ENCODE assay signal across 30 cellular contexts in genomic region chr4:122728781-122729330, GRCh38. TPM values are rescaled to one million over a fixed set of nuclear protein-coding genes. Genes with fewer than 3 reads are reported as not detected.
DNase-seq lines count a peak whose midpoint lies in the region; ATAC-seq and TF ChIP-seq lines count a peak whose summit lies in the region.
"Had no signal": no experiment of that assay in that cellular context is flagged by ENCODE, and none has a peak within 500 bp of the region (broad histone marks: within the 10 kb centered on the region; RNA-seq: fewer than 3 reads in every experiment).

No MANE protein-coding gene starts in this region.

- no peaks in the 10 kb centered on the region for H3K27me3 ChIP-seq in brain microvascular endothelial cell (replicated peaks)
- no peaks in the 10 kb centered on the region for H3K27me3 ChIP-seq in CD8-positive, alpha-beta T cell (ENCODE audit: insufficient read depth, low read length)
- H3K27me3 ChIP-seq: esophagus muscularis mucosa, stomach had no signal

- no peak overlapping the region for H3K4me3 Mint-ChIP-seq in CD8-positive, alpha-beta T cell
- H3K4me3 Mint-ChIP-seq: activated CD8-positive, alpha-beta memory T cell treated with anti-CD3 and anti-CD28 coated beads, Interleukin-2, amount 10 ng/mL, durations not matched to agents 7 days and 5 days; activated naive CD4-positive, alpha-beta T cell treated with anti-CD3 and anti-CD28 coated beads, Interleukin-2, amount 10 ng/mL, durations not matched to agents 7 days and 5 days; activated T-helper 1 cell treated with anti-CD3 and anti-CD28 coated beads, Interleukin-12 subunit alpha, Interleukin-12 subunit beta, Interleukin-2, Interleukin-4 antibody, amounts not matched to agents 30 ng/mL and 10 ng/mL and 1 ng/mL, durations not matched to agents 14 hours and 24 hours and 36 hours; CD8-positive, alpha-beta memory T cell; memory B cell; naive thymus-derived CD4-positive, alpha-beta T cell had no signal

- in situ Hi-C loops in brain microvascular endothelial cell (cut with HindIII; ENCODE audit: low pct_ligation_motif_present, low sequenced_read_pairs), result no loop called here

- H3K36me3 Mint-ChIP-seq in CD8-positive, alpha-beta T cell, result peaks cover 4% of the 10 kb centered on the region
- H3K36me3 Mint-ChIP-seq: activated CD8-positive, alpha-beta memory T cell treated with anti-CD3 and anti-CD28 coated beads, Interleukin-2, amount 10 ng/mL, durations not matched to agents 7 days and 5 days; activated naive CD4-positive, alpha-beta T cell treated with anti-CD3 and anti-CD28 coated beads, Interleukin-2, amount 10 ng/mL, durations not matched to agents 7 days and 5 days; memory B cell; naive thymus-derived CD4-positive, alpha-beta T cell had no signal

- ATAC-seq in CD8-positive, alpha-beta T cell, result no peak
- ATAC-seq: activated CD8-positive, alpha-beta memory T cell treated with anti-CD3 and anti-CD28 coated beads, Interleukin-2, amount 10 ng/mL, durations not matched to agents 7 days and 5 days; naive thymus-derived CD4-positive, alpha-beta T cell; sciatic nerve had no signal

- no peaks in the 10 kb centered on the region for H3K9me3 Mint-ChIP-seq in CD8-positive, alpha-beta T cell
- H3K9me3 Mint-ChIP-seq: activated naive CD4-positive, alpha-beta T cell treated with anti-CD3 and anti-CD28 coated beads, Interleukin-2, amount 10 ng/mL, durations not matched to agents 7 days and 5 days; activated T-helper 1 cell treated with anti-CD3 and anti-CD28 coated beads, Interleukin-12 subunit alpha, Interleukin-12 subunit beta, Interleukin-2, Interleukin-4 antibody, amounts not matched to agents 30 ng/mL and 10 ng/mL and 1 ng/mL, durations not matched to agents 14 hours and 24 hours and 36 hours; CD8-positive, alpha-beta memory T cell; memory B cell; naive thymus-derived CD4-positive, alpha-beta T cell had no signal

- H3K4me3 ChIP-seq in brain microvascular endothelial cell (ENCODE audit: low read depth, low read length) (no peak overlapping the region), skeletal muscle cell (ENCODE audit: low read depth, low read length) (no peak overlapping the region)
- no peak overlapping the region for H3K4me3 ChIP-seq in CD8-positive, alpha-beta T cell (ENCODE audit: low read depth, low read length)
- H3K4me3 ChIP-seq: esophagus muscularis mucosa, stomach had no signal

- POLR2A ChIA-PET in CD8-positive, alpha-beta T cell (lab: Charles Lee), result no interaction called here

- H3K4me1 Mint-ChIP-seq in CD8-positive, alpha-beta T cell (ENCODE audit: low read depth), result peaks cover 18% of the 10 kb centered on the region

- CTCF ChIA-PET in CD8-positive, alpha-beta T cell (lab: Charles Lee), result interaction anchor here (0.8 to 1.5 kb wide), 2 partner anchors 10 to 12 kb away, joined by 3 to 5 read pairs; no protein-coding TSS in a partner anchor

- TF ChIP-seq CTCF in brain microvascular endothelial cell (IDR thresholded peaks at IDR 0.05; ENCODE audit: low read depth, low read length, missing control alignments), result no peak
- TF ChIP-seq CTCF in CD8-positive, alpha-beta T cell (IDR thresholded peaks at IDR 0.05), result no peak

- intact Hi-C loops in CD8-positive, alpha-beta T cell (cut with DNase I, micrococcal nuclease), result no loop called here

- DNase-seq in DMS 273 (lab: John Stamatoyannopoulos, UW; ENCODE audit: unreplicated experiment) (peak; percentile 19), DMS 273 treated with DMSO at 0.1 percent for 48 hours (lab: John Stamatoyannopoulos, UW) (no peak), brain microvascular endothelial cell (peak; percentile 37), islet precursor cell (peak; percentile 53), skeletal muscle cell (ENCODE audit: low read depth) (peak; percentile 49), GOT3 (lab: John Stamatoyannopoulos, UW) (no peak), CD1c-positive myeloid dendritic cell (ENCODE audit: extremely low spot score) (no peak)
- no peak for DNase-seq in CD8-positive, alpha-beta T cell
- DNase-seq: activated CD4-positive, alpha-beta T cell treated with anti-CD3 and anti-CD28 coated beads for 4 hours; activated CD8-positive, alpha-beta memory T cell treated with anti-CD3 and anti-CD28 coated beads, Interleukin-2, amount 10 ng/mL, durations not matched to agents 7 days and 5 days; activated naive CD4-positive, alpha-beta T cell treated with anti-CD3 and anti-CD28 coated beads, Interleukin-2, amount 10 ng/mL, durations not matched to agents 7 days and 5 days; AML-193; amygdala; CD8-positive, alpha-beta memory T cell; cortex of kidney; MV-4-11; naive thymus-derived CD4-positive, alpha-beta T cell; NCI-H1694; NCI-H2171 treated with DMSO at 0.1 percent for 48 hours; NCI-H69; RPMI8226; stimulated activated CD4-positive, alpha-beta T cell treated with anti-CD3 and anti-CD28 coated beads, Interleukin-15, amount 100 ng/mL, for 24 hours; stomach; trophoblast cell had no signal

- H3K27me3 Mint-ChIP-seq in CD8-positive, alpha-beta T cell (ENCODE audit: low read depth), result peaks cover 14% of the 10 kb centered on the region
- H3K27me3 Mint-ChIP-seq: memory B cell had no signal

- no peaks in the 10 kb centered on the region for H3K9me3 ChIP-seq in CD8-positive, alpha-beta T cell (ENCODE audit: low read length)
- H3K9me3 ChIP-seq: esophagus muscularis mucosa, stomach had no signal

- no peak overlapping the region for H3K27ac Mint-ChIP-seq in CD8-positive, alpha-beta T cell
- H3K27ac Mint-ChIP-seq: activated CD8-positive, alpha-beta memory T cell treated with anti-CD3 and anti-CD28 coated beads, Interleukin-2, amount 10 ng/mL, durations not matched to agents 7 days and 5 days; activated naive CD4-positive, alpha-beta T cell treated with anti-CD3 and anti-CD28 coated beads, Interleukin-2, amount 10 ng/mL, durations not matched to agents 7 days and 5 days; activated T-helper 1 cell treated with anti-CD3 and anti-CD28 coated beads, Interleukin-12 subunit alpha, Interleukin-12 subunit beta, Interleukin-2, Interleukin-4 antibody, amounts not matched to agents 30 ng/mL and 10 ng/mL and 1 ng/mL, durations not matched to agents 14 hours and 24 hours and 36 hours; memory B cell; naive thymus-derived CD4-positive, alpha-beta T cell had no signal

- H3K4me1 ChIP-seq in CD8-positive, alpha-beta T cell (ENCODE audit: insufficient read depth, low read length), result peaks cover 13% of the 10 kb centered on the region
- H3K4me1 ChIP-seq: parathyroid adenoma had no signal

- H3K27ac ChIP-seq in brain microvascular endothelial cell, result no peak overlapping the region
- no peak overlapping the region for H3K27ac ChIP-seq in CD8-positive, alpha-beta T cell (ENCODE audit: low read depth, low read length)
- H3K27ac ChIP-seq: 22Rv1, esophagus muscularis mucosa, parathyroid adenoma, stomach had no signal

- no peaks in the 10 kb centered on the region for H3K36me3 ChIP-seq in brain microvascular endothelial cell (replicated peaks)
- H3K36me3 ChIP-seq in CD8-positive, alpha-beta T cell (ENCODE audit: insufficient read depth, low read length), result no peaks in the 10 kb centered on the region
- H3K36me3 ChIP-seq: esophagus muscularis mucosa, stomach had no signal

RNA-seq across cellular contexts. Expression of gene BBS12, which starts 3.6 kb away (rescaled TPM):
- total RNA-seq in CD8-positive, alpha-beta T cell, result under 1 TPM; 0.56 to 0.98 TPM

Comparison
In these comparisons a context has a peak if more than half of its experiments do, and no peak if none do; other contexts are left out.
1. DNase-seq: peak in DMS 273 (single experiment), brain microvascular endothelial cell (single experiment), islet precursor cell (single experiment) and skeletal muscle cell (single experiment); none in DMS 273 treated with DMSO at 0.1 percent for 48 hours (single experiment), GOT3 (single experiment), CD1c-positive myeloid dendritic cell (single experiment) and CD8-positive, alpha-beta T cell (0 of 7).